In the genomic region with DNA sequence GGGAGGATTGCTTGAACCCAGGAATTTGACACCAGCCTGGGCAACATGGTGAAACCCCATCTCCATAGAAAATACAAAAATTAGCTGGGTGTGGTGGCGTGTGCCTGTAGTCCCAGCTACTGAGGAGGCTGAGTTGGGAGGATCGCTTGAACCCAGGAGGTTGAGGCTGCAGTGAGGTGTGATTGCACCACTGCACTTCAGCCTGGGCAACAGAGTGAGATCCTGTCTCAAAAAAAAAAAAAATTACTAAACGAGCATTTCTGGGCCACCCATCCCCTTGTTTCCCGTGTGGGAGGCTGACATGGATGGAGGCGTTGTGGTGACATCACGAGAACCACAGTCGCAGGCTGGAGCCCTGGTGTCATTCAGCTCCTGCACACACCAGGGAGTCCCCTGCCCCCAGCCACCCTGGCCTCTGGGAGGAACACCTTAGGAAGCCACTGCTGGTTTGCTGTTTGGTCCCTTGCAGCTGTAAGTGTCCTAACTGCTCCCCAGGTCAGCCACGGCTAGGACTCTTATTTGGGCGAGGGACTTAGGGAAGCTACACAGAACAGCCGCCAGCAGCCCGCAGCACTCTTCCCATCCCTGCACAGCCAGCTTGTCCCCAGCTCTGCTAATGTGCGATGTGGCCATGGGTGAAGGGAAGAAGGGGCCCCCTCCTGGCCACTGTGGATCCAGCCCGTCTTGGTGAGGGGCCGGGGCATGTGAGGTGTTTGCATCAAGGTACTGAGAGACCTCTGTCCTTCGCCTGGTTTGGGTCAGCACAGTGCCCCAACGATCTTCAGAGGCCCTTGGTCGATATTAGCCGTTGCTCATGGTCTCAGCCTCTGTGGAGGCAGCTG, we compare ENCODE assay signal across 2 cellular contexts.
A peak's percentile ranks its signal among the peaks of the same experiment; 100 is the strongest.
TF ChIP-seq lines count a peak whose summit lies in the region.

No MANE protein-coding gene starts in this region.

TF ChIP-seq in HEK293, 187 proteins besides CTCF, POLR2A, EP300 and RAD21 (continues in another document):
- TF ChIP-seq ZNF121 (tag by site-specific recombination; IDR thresholded peaks at IDR 0.05) (peak; percentile 65; the same call in 1 of the 2 replicates), EGR2 (tag by site-specific recombination; IDR thresholded peaks at IDR 0.05; ENCODE audit: low read depth) (peak; percentile 60; the same call in 1 of the 2 replicates), ZNF214 (tag by site-specific recombination; IDR thresholded peaks at IDR 0.05; ENCODE audit: borderline replicate concordance) (no peak), ZXDB (tag by site-specific recombination; IDR thresholded peaks at IDR 0.05) (no peak), KLF7 (tag by site-specific recombination; IDR thresholded peaks at IDR 0.05; ENCODE audit: borderline replicate concordance) (no peak), ZNF394 (tag by site-specific recombination; IDR thresholded peaks at IDR 0.05; ENCODE audit: borderline replicate concordance) (no peak), ZNF341 (tag by site-specific recombination; IDR thresholded peaks at IDR 0.05; ENCODE audit: low read depth) (peak; percentile 23; the same call in 1 of the 2 replicates), ZBTB21 (tag by site-specific recombination; IDR thresholded peaks at IDR 0.05) (no peak), ZBTB7A (tag by site-specific recombination; IDR thresholded peaks at IDR 0.05; ENCODE audit: low read depth) (no peak), ZNF184 (tag by site-specific recombination; IDR thresholded peaks at IDR 0.05) (no peak), ZBTB20 (tag by site-specific recombination; IDR thresholded peaks at IDR 0.05) (no peak), REPIN1 (tag by site-specific recombination; IDR thresholded peaks at IDR 0.05; ENCODE audit: low read depth) (no peak), ZNF670 (tag by site-specific recombination; IDR thresholded peaks at IDR 0.05; ENCODE audit: low read depth) (no peak), ZNF292 (tag by site-specific recombination; IDR thresholded peaks at IDR 0.05; ENCODE audit: borderline replicate concordance, low read depth) (no peak), MEIS1 (CRISPR knock-in tag; IDR thresholded peaks at IDR 0.05; ENCODE audit: borderline replicate concordance) (no peak), ZNF223 (tag by site-specific recombination; IDR thresholded peaks at IDR 0.05) (no peak), TRIM28 (IDR thresholded peaks at IDR 0.05; ENCODE audit: borderline replicate concordance, low read length) (no peak), ZNF768 (tag by site-specific recombination; IDR thresholded peaks at IDR 0.05) (no peak), ZNF2 (tag by site-specific recombination; IDR thresholded peaks at IDR 0.05) (no peak), YY1 (tag by site-specific recombination; IDR thresholded peaks at IDR 0.05) (no peak), ZNF510 (tag by site-specific recombination; IDR thresholded peaks at IDR 0.05; ENCODE audit: insufficient replicate concordance) (no peak), ZNF211 (tag by site-specific recombination; IDR thresholded peaks at IDR 0.05; ENCODE audit: low read depth) (no peak), ZNF391 (tag by site-specific recombination; IDR thresholded peaks at IDR 0.05; ENCODE audit: borderline replicate concordance, low read depth) (no peak), ZFHX2 (tag by site-specific recombination; conservative IDR thresholded peaks at IDR 0.05) (peak; percentile 74)
- TF ChIP-seq, protein P1, sequence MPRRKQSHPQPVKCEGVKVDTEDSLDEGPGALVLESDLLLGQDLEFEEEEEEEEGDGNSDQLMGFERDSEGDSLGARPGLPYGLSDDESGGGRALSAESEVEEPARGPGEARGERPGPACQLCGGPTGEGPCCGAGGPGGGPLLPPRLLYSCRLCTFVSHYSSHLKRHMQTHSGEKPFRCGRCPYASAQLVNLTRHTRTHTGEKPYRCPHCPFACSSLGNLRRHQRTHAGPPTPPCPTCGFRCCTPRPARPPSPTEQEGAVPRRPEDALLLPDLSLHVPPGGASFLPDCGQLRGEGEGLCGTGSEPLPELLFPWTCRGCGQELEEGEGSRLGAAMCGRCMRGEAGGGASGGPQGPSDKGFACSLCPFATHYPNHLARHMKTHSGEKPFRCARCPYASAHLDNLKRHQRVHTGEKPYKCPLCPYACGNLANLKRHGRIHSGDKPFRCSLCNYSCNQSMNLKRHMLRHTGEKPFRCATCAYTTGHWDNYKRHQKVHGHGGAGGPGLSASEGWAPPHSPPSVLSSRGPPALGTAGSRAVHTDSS (tag by site-specific recombination; IDR thresholded peaks at IDR 0.05) = no peak
- TF ChIP-seq, protein P2, sequence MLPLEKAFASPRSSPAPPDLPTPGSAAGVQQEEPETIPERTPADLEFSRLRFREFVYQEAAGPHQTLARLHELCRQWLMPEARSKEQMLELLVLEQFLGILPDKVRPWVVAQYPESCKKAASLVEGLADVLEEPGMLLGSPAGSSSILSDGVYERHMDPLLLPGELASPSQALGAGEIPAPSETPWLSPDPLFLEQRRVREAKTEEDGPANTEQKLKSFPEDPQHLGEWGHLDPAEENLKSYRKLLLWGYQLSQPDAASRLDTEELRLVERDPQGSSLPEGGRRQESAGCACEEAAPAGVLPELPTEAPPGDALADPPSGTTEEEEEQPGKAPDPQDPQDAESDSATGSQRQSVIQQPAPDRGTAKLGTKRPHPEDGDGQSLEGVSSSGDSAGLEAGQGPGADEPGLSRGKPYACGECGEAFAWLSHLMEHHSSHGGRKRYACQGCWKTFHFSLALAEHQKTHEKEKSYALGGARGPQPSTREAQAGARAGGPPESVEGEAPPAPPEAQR (tag by site-specific recombination; IDR thresholded peaks at IDR 0.05) = no peak

TF ChIP-seq in K562, 482 proteins besides CTCF, POLR2A, EP300 and RAD21:
- TF ChIP-seq MYNN (IDR thresholded peaks at IDR 0.05) = peak; percentile 97
- peak; percentile 76 for TF ChIP-seq MYNN (CRISPR knock-in tag; IDR thresholded peaks at IDR 0.05)
- TF ChIP-seq KLF6 (CRISPR knock-in tag; IDR thresholded peaks at IDR 0.05; ENCODE audit: borderline replicate concordance) = no peak
- peak; percentile 81 for TF ChIP-seq ZNF121 (CRISPR knock-in tag; conservative IDR thresholded peaks at IDR 0.05)
- TF ChIP-seq, protein P3, sequence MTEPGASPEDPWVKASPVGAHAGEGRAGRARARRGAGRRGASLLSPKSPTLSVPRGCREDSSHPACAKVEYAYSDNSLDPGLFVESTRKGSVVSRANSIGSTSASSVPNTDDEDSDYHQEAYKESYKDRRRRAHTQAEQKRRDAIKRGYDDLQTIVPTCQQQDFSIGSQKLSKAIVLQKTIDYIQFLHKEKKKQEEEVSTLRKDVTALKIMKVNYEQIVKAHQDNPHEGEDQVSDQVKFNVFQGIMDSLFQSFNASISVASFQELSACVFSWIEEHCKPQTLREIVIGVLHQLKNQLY (CRISPR knock-in tag; conservative IDR thresholded peaks at IDR 0.05) = no peak
- TF ChIP-seq, protein P4, sequence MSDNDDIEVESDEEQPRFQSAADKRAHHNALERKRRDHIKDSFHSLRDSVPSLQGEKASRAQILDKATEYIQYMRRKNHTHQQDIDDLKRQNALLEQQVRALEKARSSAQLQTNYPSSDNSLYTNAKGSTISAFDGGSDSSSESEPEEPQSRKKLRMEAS (CRISPR knock-in tag; IDR thresholded peaks at IDR 0.05) = no peak
- peak; percentile 5 for TF ChIP-seq POLR2G (IDR thresholded peaks at IDR 0.05; ENCODE audit: low read depth, low read length)
- TF ChIP-seq, protein P5, sequence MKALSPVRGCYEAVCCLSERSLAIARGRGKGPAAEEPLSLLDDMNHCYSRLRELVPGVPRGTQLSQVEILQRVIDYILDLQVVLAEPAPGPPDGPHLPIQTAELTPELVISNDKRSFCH (CRISPR knock-in tag; IDR thresholded peaks at IDR 0.05) = no peak
- TF ChIP-seq, protein P5 (tag; IDR thresholded peaks at IDR 0.05) = no peak
- no peak for TF ChIP-seq ZBTB17 (CRISPR knock-in tag; IDR thresholded peaks at IDR 0.05)
